8 cellular contexts compared by ENCODE assay signal in the genomic region with DNA sequence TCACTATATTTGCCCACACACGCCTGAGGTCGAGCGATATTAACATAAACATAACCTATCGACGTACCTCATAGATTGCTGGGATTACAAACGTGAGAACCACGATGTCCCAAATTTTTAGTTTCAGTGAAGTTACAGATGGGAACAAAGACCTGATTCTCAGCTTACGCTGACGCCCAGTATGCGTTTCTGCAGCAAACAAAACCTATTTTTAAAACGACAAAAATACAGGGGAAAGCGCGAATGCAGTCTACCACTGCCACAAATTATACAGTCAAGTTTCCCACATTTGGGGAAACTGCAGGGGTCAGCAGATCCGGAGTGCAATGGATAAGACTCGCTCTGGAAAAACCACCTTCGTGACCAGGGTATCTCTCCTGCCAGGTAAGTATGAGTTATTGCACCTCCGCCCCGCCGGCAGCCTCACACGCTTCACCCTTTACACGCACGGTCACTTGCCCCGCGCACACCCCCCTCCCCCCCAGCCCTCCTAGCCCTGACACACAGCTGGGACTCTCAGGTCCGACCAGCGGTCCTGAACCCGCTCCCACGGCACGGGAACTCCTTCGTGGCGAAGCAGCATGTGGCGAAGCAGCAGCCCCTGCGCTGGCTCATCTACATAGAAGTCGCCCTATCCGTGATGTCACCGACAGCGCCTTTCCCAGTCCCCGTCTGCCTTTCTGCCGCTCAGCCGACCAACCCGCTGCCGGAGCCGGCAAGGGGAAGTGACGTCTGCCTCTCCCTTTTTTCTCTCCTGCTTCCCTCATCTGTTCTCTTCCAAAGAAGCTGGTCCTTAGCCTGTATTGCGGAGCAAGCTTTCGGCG. TPM values are rescaled to one million over a fixed set of nuclear protein-coding genes. Genes with fewer than 3 reads are reported as not detected.
A peak's percentile ranks its signal among the peaks of the same experiment; 100 is the strongest.
DNase-seq lines count a peak whose midpoint lies in the region; ATAC-seq and TF ChIP-seq lines count a peak whose summit lies in the region.
"Not testable (repeated sequence)": the region's sequence is repeated elsewhere in the genome, so short reads cannot be mapped to it uniquely, and the experiment has no call there.

No MANE protein-coding gene starts in this region.

- DNase-seq in NCI-H1417 treated with DMSO at 0.1 percent for 48 hours (lab: John Stamatoyannopoulos, UW) (peak; percentile 81), T follicular helper cell (ENCODE audit: low read depth) (peak; percentile 64), Right ventricle myocardium superior (peak; percentile 90), osteocyte (ENCODE audit: extremely low spot score, unreplicated experiment) (peak; percentile 93)
- DNase-seq in activated naive CD8-positive, alpha-beta T cell treated with anti-CD3 and anti-CD28 coated beads, Interleukin-2, amount 50 U/mL, for 24 hours: peak; percentile 82

- H3K4me3 Mint-ChIP-seq in activated naive CD8-positive, alpha-beta T cell treated with anti-CD3 and anti-CD28 coated beads, Interleukin-2, amount 50 U/mL, for 24 hours: peak overlapping the region; percentile 79
- peak overlapping the region; percentile 81 for H3K4me3 Mint-ChIP-seq in osteocyte (ENCODE audit: unreplicated experiment)

- H3K9me3 Mint-ChIP-seq in activated naive CD8-positive, alpha-beta T cell treated with anti-CD3 and anti-CD28 coated beads, Interleukin-2, amount 50 U/mL, for 24 hours; osteocyte (ENCODE audit: unreplicated experiment): not testable (repeated sequence)

- H3K9me3 ChIP-seq in thymus (ENCODE audit: control insufficient read depth): not testable (repeated sequence)

- peak overlapping the region; percentile 71 for H3K27ac ChIP-seq in thymus (ENCODE audit: low read depth)

- not testable (repeated sequence) for H3K4me1 ChIP-seq in thymus (ENCODE audit: control insufficient read depth, insufficient read depth, low read length)

- peak overlapping the region; percentile 53 for H3K4me3 ChIP-seq in GM08714 (ENCODE audit: low read length)
- peak overlapping the region; percentile 51 for H3K4me3 ChIP-seq in thymus (ENCODE audit: low read length)

- H3K36me3 ChIP-seq in thymus (ENCODE audit: control insufficient read depth, insufficient read depth): not testable (repeated sequence)

- TF ChIP-seq CTCF in osteocyte (IDR thresholded peaks at IDR 0.05): not testable (repeated sequence)

- peak; percentile 79 for ATAC-seq in HG02642 (IDR thresholded peaks at IDR 0.05; ENCODE audit: poor library complexity, unreplicated experiment)
- ATAC-seq in activated naive CD8-positive, alpha-beta T cell treated with anti-CD3 and anti-CD28 coated beads, Interleukin-2, amount 50 U/mL, for 24 hours: peak; percentile 97
- ATAC-seq in Right ventricle myocardium superior (ENCODE audit: poor library complexity): peak; percentile 91

- not testable (repeated sequence) for H3K36me3 Mint-ChIP-seq in activated naive CD8-positive, alpha-beta T cell treated with anti-CD3 and anti-CD28 coated beads, Interleukin-2, amount 50 U/mL, for 24 hours (ENCODE audit: low read depth); osteocyte (ENCODE audit: unreplicated experiment)

- H3K4me1 Mint-ChIP-seq in activated naive CD8-positive, alpha-beta T cell treated with anti-CD3 and anti-CD28 coated beads, Interleukin-2, amount 50 U/mL, for 24 hours: peaks cover 19% of the 10 kb centered on the region
- peaks cover 24% of the 10 kb centered on the region for H3K4me1 Mint-ChIP-seq in osteocyte (ENCODE audit: unreplicated experiment)

- H3K27me3 Mint-ChIP-seq in activated naive CD8-positive, alpha-beta T cell treated with anti-CD3 and anti-CD28 coated beads, Interleukin-2, amount 50 U/mL, for 24 hours; osteocyte (ENCODE audit: unreplicated experiment): not testable (repeated sequence)

- WGBS in thymus: 1% methylated on average over 46 of the region's 47 CpGs

- intact Hi-C loops in Right ventricle myocardium superior (cut with DNase I): not testable (repeated sequence)

- H3K27me3 ChIP-seq in thymus (ENCODE audit: control insufficient read depth, insufficient read depth): not testable (repeated sequence)

- peak overlapping the region; percentile 100 for H3K27ac Mint-ChIP-seq in activated naive CD8-positive, alpha-beta T cell treated with anti-CD3 and anti-CD28 coated beads, Interleukin-2, amount 50 U/mL, for 24 hours
- H3K27ac Mint-ChIP-seq in osteocyte (ENCODE audit: unreplicated experiment): peak overlapping the region; percentile 98

RNA-seq across cellular contexts. Expression of a gene that starts 30.5 kb away (rescaled TPM):
- 88.1 TPM for total RNA-seq in Right ventricle myocardium superior
- total RNA-seq in osteocyte: not detected in 2 replicates
- polyA plus RNA-seq in thymus: 0.62 TPM

RNA-seq across cellular contexts. Expression of a gene that starts 55.7 kb away (rescaled TPM):
- total RNA-seq in Right ventricle myocardium superior (980 TPM), osteocyte (246 and 274 TPM in 2 replicates)
- 1,022 TPM for polyA plus RNA-seq in thymus

Comparison
In these comparisons a context has a peak if more than half of its experiments do, and no peak if none do; other contexts are left out.
1. Peak in every context shown above with its lines: DNase-seq, ATAC-seq, H3K4me3 ChIP-seq and H3K27ac ChIP-seq.
2. RNA of a gene that starts 30.5 kb away (total RNA-seq): 88.1 TPM in Right ventricle myocardium superior (single experiment); not detected in osteocyte; every median in the first group is over 10 times any median in the second.